In genomic region chr1:150628766-150629114, GRCh38 we compare ENCODE assay signal across 1 cellular context.
TF ChIP-seq lines count a peak whose summit lies in the region.

No MANE protein-coding gene starts in this region.

TF ChIP-seq in H1, 55 proteins besides CTCF, POLR2A, EP300 and RAD21:
- TF ChIP-seq TAF7 (optimal IDR thresholded peaks at IDR 0.05; ENCODE audit: borderline replicate concordance, low read depth, low read length) (peak; percentile 21), TAF1 (IDR thresholded peaks at IDR 0.05; ENCODE audit: low read depth, low read length) (peak; percentile 46; the same call in 1 of the 2 replicates), POU5F1 (IDR thresholded peaks at IDR 0.05; ENCODE audit: low read depth, low read length) (no peak)
